18 cellular contexts compared by ENCODE assay signal in genomic region chr16:2179107-2179501, GRCh38. TPM values are rescaled to one million over a fixed set of nuclear protein-coding genes. Genes with fewer than 3 reads are reported as not detected.
"Had no signal": no experiment of that assay in that cellular context is flagged by ENCODE, and none has a peak within 500 bp of the region (broad histone marks: within the 10 kb centered on the region; RNA-seq: fewer than 3 reads in every experiment).

No MANE protein-coding gene starts in this region.

- H3K27me3 Mint-ChIP-seq: memory B cell; stimulated activated naive CD8-positive, alpha-beta T cell treated with anti-CD3 and anti-CD28 coated beads, Interleukin-15, amount 100 ng/mL, for 72 hours had no signal

- H3K4me1 Mint-ChIP-seq: mesothelial cell of epicardium; nephron; stimulated activated naive CD8-positive, alpha-beta T cell treated with anti-CD3 and anti-CD28 coated beads, Interleukin-15, amount 100 ng/mL, for 72 hours had no signal

- H3K9me3 ChIP-seq: left ventricle myocardium inferior, lower lobe of right lung, psoas muscle, thoracic aorta, transverse colon had no signal

- DNase-seq: cortex of kidney; dorsolateral prefrontal cortex; kidney; left cardiac atrium; left ventricle myocardium inferior; lower lobe of right lung; psoas muscle; spleen; stimulated activated naive B cell treated with anti-CD40 and anti-IgM and Interleukin-4, amounts not matched to agents 10 μg/mL and 1 μg/mL and 100 μg/mL, for 72 hours; stimulated activated naive CD8-positive, alpha-beta T cell treated with anti-CD3 and anti-CD28 coated beads, Interleukin-15, amount 100 ng/mL, for 72 hours; transverse colon had no signal

- H3K4me3 ChIP-seq: dorsolateral prefrontal cortex, left ventricle myocardium inferior, lower lobe of right lung, psoas muscle, spleen, thoracic aorta, transverse colon had no signal

- H3K4me1 ChIP-seq: left ventricle myocardium inferior, lower lobe of right lung, psoas muscle, transverse colon had no signal

- H3K36me3 Mint-ChIP-seq: immature natural killer cell had no signal

- H3K4me3 Mint-ChIP-seq: immature natural killer cell; memory B cell; mesothelial cell of epicardium; nephron; stimulated activated naive B cell treated with anti-CD40 and anti-IgM and Interleukin-4, amounts not matched to agents 10 μg/mL and 1 μg/mL and 100 μg/mL, for 72 hours; stimulated activated naive CD8-positive, alpha-beta T cell treated with anti-CD3 and anti-CD28 coated beads, Interleukin-15, amount 100 ng/mL, for 72 hours had no signal

- H3K9me3 Mint-ChIP-seq: immature natural killer cell; memory B cell; mesothelial cell of epicardium; nephron; stimulated activated naive B cell treated with anti-CD40 and anti-IgM and Interleukin-4, amounts not matched to agents 10 μg/mL and 1 μg/mL and 100 μg/mL, for 72 hours; stimulated activated naive CD8-positive, alpha-beta T cell treated with anti-CD3 and anti-CD28 coated beads, Interleukin-15, amount 100 ng/mL, for 72 hours had no signal

- H3K27ac ChIP-seq: left ventricle myocardium inferior, lower lobe of right lung, psoas muscle, spleen, thoracic aorta, transverse colon had no signal

- H3K27ac Mint-ChIP-seq: immature natural killer cell; memory B cell; mesothelial cell of epicardium; nephron; stimulated activated naive B cell treated with anti-CD40 and anti-IgM and Interleukin-4, amounts not matched to agents 10 μg/mL and 1 μg/mL and 100 μg/mL, for 72 hours; stimulated activated naive CD8-positive, alpha-beta T cell treated with anti-CD3 and anti-CD28 coated beads, Interleukin-15, amount 100 ng/mL, for 72 hours had no signal

- H3K27me3 ChIP-seq: dorsolateral prefrontal cortex, spleen, transverse colon had no signal

RNA-seq across cellular contexts. Expression of gene CASKIN1, which starts 17.3 kb away (rescaled TPM):
- total RNA-seq: spleen, subcutaneous adipose tissue, thoracic aorta had no signal

RNA-seq across cellular contexts. Expression of gene RAB26, which starts 30.7 kb away (rescaled TPM):
- total RNA-seq: skeletal muscle tissue, thoracic aorta had no signal
